24 cellular contexts compared by ENCODE assay signal in genomic region chr11:48111941-48112340, GRCh38.
A peak's percentile ranks its signal among the peaks of the same experiment; 100 is the strongest.
DNase-seq lines count a peak whose midpoint lies in the region; ATAC-seq, FAIRE-seq and TF ChIP-seq lines count a peak whose summit lies in the region.
"Had no signal": no experiment of that assay in that cellular context is flagged by ENCODE, and none has a peak within 500 bp of the region (broad histone marks: within the 10 kb centered on the region; RNA-seq: fewer than 3 reads in every experiment).

No MANE protein-coding gene starts in this region.

- H3K4me1 Mint-ChIP-seq in activated naive CD4-positive, alpha-beta T cell treated with anti-CD3 and anti-CD28 coated beads, Interleukin-2, amount 10 ng/mL, durations not matched to agents 7 days and 5 days: peaks cover 42% of the 10 kb centered on the region
- H3K4me1 Mint-ChIP-seq in IgD-negative memory B cell: peaks cover 32 to 43% (median 37%) of the 10 kb centered on the region in 3 donors

- H3K27ac Mint-ChIP-seq in activated naive CD4-positive, alpha-beta T cell treated with anti-CD3 and anti-CD28 coated beads, Interleukin-2, amount 10 ng/mL, durations not matched to agents 7 days and 5 days: peak overlapping the region; percentile 80
- H3K27ac Mint-ChIP-seq in activated naive CD4-positive, alpha-beta T cell treated with anti-CD3 and anti-CD28 coated beads, Interleukin-2, amount 50 U/mL, for 72 hours: no peak overlapping the region
- H3K27ac Mint-ChIP-seq in IgD-negative memory B cell: peak overlapping the region in 2 of 3 donors; percentile 7
- H3K27ac Mint-ChIP-seq: activated T-helper 17 cell treated with anti-CD3 and anti-CD28 coated beads, Interleukin-2, amount 50 U/mL, for 72 hours; progenitor cell of endocrine pancreas had no signal

- no peak for DNase-seq in activated naive CD4-positive, alpha-beta T cell treated with anti-CD3 and anti-CD28 coated beads, Interleukin-2, amount 10 ng/mL, durations not matched to agents 7 days and 5 days
- no peak for DNase-seq in activated naive CD4-positive, alpha-beta T cell treated with anti-CD3 and anti-CD28 coated beads, Interleukin-2, amount 50 U/mL, for 72 hours (ENCODE audit: low spot score in 2 of 2)
- DNase-seq in hepatic stellate cell (ENCODE audit: low spot score) (peak; percentile 26), renal cortical epithelial cell (ENCODE audit: low read depth) (peak; percentile 48), D721Med (ENCODE audit: insufficient read length, low spot score) (no peak)
- DNase-seq in activated CD4-positive, CD25-positive, alpha-beta regulatory T cell (lab: John Stamatoyannopoulos, UW): no peak
- DNase-seq: activated CD4-positive, alpha-beta T cell treated with anti-CD3 and anti-CD28 coated beads, Interleukin-2, amount 10 ng/mL, durations not matched to agents 24 days and 14 days; activated naive CD8-positive, alpha-beta T cell treated with anti-CD3 and anti-CD28 coated beads, Interleukin-2, amount 10 ng/mL, durations not matched to agents 7 days and 5 days; DMS79; dorsolateral prefrontal cortex; GM23248; heart right ventricle; Kasumi-1; NCI-H1048; NCI-H1930; NCI-H2227 treated with DMSO at 0.1 percent for 48 hours; NCI-H69; T-helper 2 cell had no signal

- no peak overlapping the region for H3K4me3 Mint-ChIP-seq in activated naive CD4-positive, alpha-beta T cell treated with anti-CD3 and anti-CD28 coated beads, Interleukin-2, amount 10 ng/mL, durations not matched to agents 7 days and 5 days
- peak overlapping the region in 3 of 4 donors; percentile 6 to 64 (median 61) for H3K4me3 Mint-ChIP-seq in IgD-negative memory B cell
- H3K4me3 Mint-ChIP-seq: activated CD4-positive, alpha-beta T cell treated with anti-CD3 and anti-CD28 coated beads, Interleukin-2, amount 10 ng/mL, durations not matched to agents 24 days and 14 days; activated naive CD8-positive, alpha-beta T cell treated with anti-CD3 and anti-CD28 coated beads, Interleukin-2, amount 10 ng/mL, durations not matched to agents 7 days and 5 days; activated T-helper 17 cell treated with anti-CD3 and anti-CD28 coated beads, Interleukin-2, amount 50 U/mL, for 72 hours; neural crest cell had no signal

- CTCF ChIA-PET in activated naive CD4-positive, alpha-beta T cell treated with anti-CD3 and anti-CD28 coated beads, Interleukin-2, amount 10 ng/mL, durations not matched to agents 7 days and 5 days (lab: Charles Lee): interaction anchor here (0.5 to 10.6 kb wide), 4 partner anchors 10 to 177 kb away, joined by 3 to 220 read pairs (median 4); no protein-coding TSS in a partner anchor

- FAIRE-seq in D721Med (lab: Jason Lieb, UNC): no peak

- no peak for TF ChIP-seq CTCF in D721Med (IDR thresholded peaks at IDR 0.05; ENCODE audit: insufficient read depth, missing control alignments)

- H3K27me3 Mint-ChIP-seq in activated naive CD4-positive, alpha-beta T cell treated with anti-CD3 and anti-CD28 coated beads, Interleukin-2, amount 10 ng/mL, durations not matched to agents 7 days and 5 days: no peaks in the 10 kb centered on the region
- H3K27me3 Mint-ChIP-seq in IgD-negative memory B cell: peaks cover 3% of the 10 kb centered on the region
- H3K27me3 Mint-ChIP-seq: activated CD4-positive, alpha-beta T cell treated with anti-CD3 and anti-CD28 coated beads, Interleukin-2, amount 10 ng/mL, durations not matched to agents 24 days and 14 days; activated naive CD8-positive, alpha-beta T cell treated with anti-CD3 and anti-CD28 coated beads, Interleukin-2, amount 10 ng/mL, durations not matched to agents 7 days and 5 days; activated T-helper 17 cell treated with anti-CD3 and anti-CD28 coated beads, Interleukin-2, amount 50 U/mL, for 72 hours; progenitor cell of endocrine pancreas had no signal

- peaks cover 41% of the 10 kb centered on the region for H3K36me3 Mint-ChIP-seq in activated naive CD4-positive, alpha-beta T cell treated with anti-CD3 and anti-CD28 coated beads, Interleukin-2, amount 10 ng/mL, durations not matched to agents 7 days and 5 days
- H3K36me3 Mint-ChIP-seq in activated naive CD4-positive, alpha-beta T cell treated with anti-CD3 and anti-CD28 coated beads, Interleukin-2, amount 50 U/mL, for 72 hours: peaks cover 9 to 17% of the 10 kb centered on the region in 2 donors
- H3K36me3 Mint-ChIP-seq in IgD-negative memory B cell: peaks cover 4% of the 10 kb centered on the region

- no peak for ATAC-seq in activated naive CD4-positive, alpha-beta T cell treated with anti-CD3 and anti-CD28 coated beads, Interleukin-2, amount 50 U/mL, for 72 hours
- ATAC-seq in GM19452 (IDR thresholded peaks at IDR 0.05; ENCODE audit: unreplicated experiment): no peak
- ATAC-seq: activated T-helper 17 cell treated with anti-CD3 and anti-CD28 coated beads, Interleukin-2, amount 50 U/mL, for 72 hours; left lobe of liver had no signal

- peaks cover 18% of the 10 kb centered on the region for H3K9me3 Mint-ChIP-seq in activated naive CD4-positive, alpha-beta T cell treated with anti-CD3 and anti-CD28 coated beads, Interleukin-2, amount 10 ng/mL, durations not matched to agents 7 days and 5 days
- peaks cover 10 to 12% of the 10 kb centered on the region in 2 donors for H3K9me3 Mint-ChIP-seq in activated naive CD4-positive, alpha-beta T cell treated with anti-CD3 and anti-CD28 coated beads, Interleukin-2, amount 50 U/mL, for 72 hours
- peaks cover 4 to 17% (median 8%) of the 10 kb centered on the region in 3 donors for H3K9me3 Mint-ChIP-seq in IgD-negative memory B cell

Comparison
In these comparisons a context has a peak if more than half of its experiments do, and no peak if none do; other contexts are left out.
1. H3K27ac Mint-ChIP-seq: peak in activated naive CD4-positive, alpha-beta T cell treated with anti-CD3 and anti-CD28 coated beads, Interleukin-2, amount 10 ng/mL, durations not matched to agents 7 days and 5 days (single experiment) and IgD-negative memory B cell (2 of 3); none in activated naive CD4-positive, alpha-beta T cell treated with anti-CD3 and anti-CD28 coated beads, Interleukin-2, amount 50 U/mL, for 72 hours (0 of 2).
2. DNase-seq: peak in hepatic stellate cell (single experiment) and renal cortical epithelial cell (single experiment); none in activated naive CD4-positive, alpha-beta T cell treated with anti-CD3 and anti-CD28 coated beads, Interleukin-2, amount 10 ng/mL, durations not matched to agents 7 days and 5 days (single experiment), activated naive CD4-positive, alpha-beta T cell treated with anti-CD3 and anti-CD28 coated beads, Interleukin-2, amount 50 U/mL, for 72 hours (0 of 2), D721Med (single experiment) and activated CD4-positive, CD25-positive, alpha-beta regulatory T cell (0 of 4).